In the genomic region with DNA sequence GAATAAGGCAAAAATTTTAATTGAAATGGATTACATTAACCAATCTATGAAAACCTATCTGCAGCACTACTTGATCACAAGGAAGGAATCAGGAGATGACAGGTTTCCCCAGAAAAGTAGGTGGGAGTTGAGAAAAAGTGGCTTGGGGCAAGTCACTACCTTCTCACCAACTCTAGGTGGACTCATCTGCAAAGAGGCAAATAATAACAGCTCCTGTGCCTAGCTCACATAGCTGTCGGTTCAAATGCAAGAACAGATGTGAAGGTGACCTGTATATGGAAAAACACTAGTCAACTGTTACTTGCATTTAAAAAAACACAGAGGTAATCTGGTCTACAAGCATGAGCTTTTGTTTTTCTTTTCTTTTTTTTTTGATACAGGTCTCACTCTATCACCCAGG, we compare ENCODE assay signal across 1 cellular context.
TF ChIP-seq lines count a peak whose summit lies in the region.

No MANE protein-coding gene starts in this region.

TF ChIP-seq in WTC11, 78 proteins besides CTCF, POLR2A, EP300 and RAD21 (continued from another document):
- TF ChIP-seq, protein P1, sequence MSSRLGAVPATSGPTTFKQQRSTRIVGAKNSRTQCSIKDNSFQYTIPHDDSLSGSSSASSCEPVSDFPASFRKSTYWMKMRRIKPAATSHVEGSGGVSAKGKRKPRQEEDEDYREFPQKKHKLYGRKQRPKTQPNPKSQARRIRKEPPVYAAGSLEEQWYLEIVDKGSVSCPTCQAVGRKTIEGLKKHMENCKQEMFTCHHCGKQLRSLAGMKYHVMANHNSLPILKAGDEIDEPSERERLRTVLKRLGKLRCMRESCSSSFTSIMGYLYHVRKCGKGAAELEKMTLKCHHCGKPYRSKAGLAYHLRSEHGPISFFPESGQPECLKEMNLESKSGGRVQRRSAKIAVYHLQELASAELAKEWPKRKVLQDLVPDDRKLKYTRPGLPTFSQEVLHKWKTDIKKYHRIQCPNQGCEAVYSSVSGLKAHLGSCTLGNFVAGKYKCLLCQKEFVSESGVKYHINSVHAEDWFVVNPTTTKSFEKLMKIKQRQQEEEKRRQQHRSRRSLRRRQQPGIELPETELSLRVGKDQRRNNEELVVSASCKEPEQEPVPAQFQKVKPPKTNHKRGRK (CRISPR knock-in tag; IDR thresholded peaks at IDR 0.05; ENCODE audit: borderline replicate concordance) = no peak
- no peak for TF ChIP-seq ATF1 (CRISPR knock-in tag; IDR thresholded peaks at IDR 0.05)
